Comparison of ENCODE assay signal across 16 cellular contexts in genomic region chr1:18486195-18486594, GRCh38. TPM values are rescaled to one million over a fixed set of nuclear protein-coding genes. Genes with fewer than 3 reads are reported as not detected.
DNase-seq lines count a peak whose midpoint lies in the region; ATAC-seq and TF ChIP-seq lines count a peak whose summit lies in the region.
"Had no signal": no experiment of that assay in that cellular context is flagged by ENCODE, and none has a peak within 500 bp of the region (broad histone marks: within the 10 kb centered on the region; RNA-seq: fewer than 3 reads in every experiment).

No MANE protein-coding gene starts in this region.

- peak overlapping the region; percentile 72 for H2AK5ac ChIP-seq in mesenchymal stem cell (ENCODE audit: low read length, severe bottlenecking)

- peaks cover 6% of the 10 kb centered on the region for H3K79me1 ChIP-seq in mesenchymal stem cell (replicated peaks; ENCODE audit: low read length, poor library complexity, severe bottlenecking)

- H3K9me2 ChIP-seq in Loucy (replicated peaks; ENCODE audit: low read depth, low read length) = no peaks in the 10 kb centered on the region

- H3K9me3 ChIP-seq in Loucy (ENCODE audit: insufficient read depth, low read depth, low read length) (no peaks in the 10 kb centered on the region), mesenchymal stem cell (ENCODE audit: control insufficient read depth, low read length) (no peaks in the 10 kb centered on the region), colonic mucosa (no peaks in the 10 kb centered on the region)

- H3F3A ChIP-seq in Loucy (ENCODE audit: low read depth) = no peaks in the 10 kb centered on the region

- H3K4me1 ChIP-seq in Loucy (ENCODE audit: insufficient read depth, low read length, poor library complexity, severe bottlenecking) (no peaks in the 10 kb centered on the region), mesenchymal stem cell (ENCODE audit: control insufficient read depth, insufficient read depth, low read depth, low read length) (peaks cover 27% of the 10 kb centered on the region), colonic mucosa (peaks cover 4% of the 10 kb centered on the region)
- H3K4me1 ChIP-seq: sigmoid colon had no signal

- no peak overlapping the region for H2BK15ac ChIP-seq in mesenchymal stem cell (ENCODE audit: low read depth, poor library complexity, severe bottlenecking)

- DNase-seq in Daoy (ENCODE audit: low read depth) (peak; percentile 23), mesenchymal stem cell (no peak), NCI-H2081 (lab: John Stamatoyannopoulos, UW) (no peak), NCI-H1048 (lab: John Stamatoyannopoulos, UW) (no peak), colonic mucosa (no peak)
- DNase-seq: nucleus accumbens; sigmoid colon; stimulated activated CD4-positive, alpha-beta T cell treated with anti-CD3 and anti-CD28 coated beads, Interleukin-4, amount 100 ng/mL, for 4 hours had no signal

- H4K91ac ChIP-seq in mesenchymal stem cell (ENCODE audit: low read length) = no peak overlapping the region

- no peak overlapping the region for H2BK12ac ChIP-seq in mesenchymal stem cell (ENCODE audit: low read length in 2 of 2)

- H3K79me2 ChIP-seq in Loucy (ENCODE audit: insufficient read depth, low read length) = no peaks in the 10 kb centered on the region

- no peak overlapping the region for H3K23ac ChIP-seq in mesenchymal stem cell (ENCODE audit: low read length in 2 of 2)

- no peak overlapping the region for H3K9ac ChIP-seq in Loucy (ENCODE audit: low read depth, low read length, poor library complexity, severe bottlenecking)
- H3K9ac ChIP-seq in mesenchymal stem cell (ENCODE audit: low read length) = no peak overlapping the region
- no peak overlapping the region for H3K9ac ChIP-seq in colonic mucosa (ENCODE audit: low read depth in 2 of 2, low read length in 2 of 2)
- H3K9ac ChIP-seq: KMS-11 had no signal

- intact Hi-C loops in colonic mucosa (cut with DNase I) = no loop called here

- ATAC-seq in HG03457 (IDR thresholded peaks at IDR 0.05; ENCODE audit: unreplicated experiment) = no peak

- no peaks in the 10 kb centered on the region for H4K20me1 ChIP-seq in Loucy (ENCODE audit: insufficient read depth, low read length, poor library complexity, severe bottlenecking)

- H3K14ac ChIP-seq in mesenchymal stem cell (ENCODE audit: low read length in 2 of 2) = no peak overlapping the region

- H3K27ac ChIP-seq in VCaP (no peak overlapping the region), mesenchymal stem cell (ENCODE audit: low read length, poor library complexity, severe bottlenecking) (no peak overlapping the region), colonic mucosa (no peak overlapping the region)
- H3K27ac ChIP-seq: dorsolateral prefrontal cortex, KMS-11, sigmoid colon, SK-N-MC, tibial nerve had no signal

- no peak overlapping the region for H3K18ac ChIP-seq in mesenchymal stem cell (ENCODE audit: low read depth in 1 of 2, low read length in 2 of 2)

- H3K4me3 ChIP-seq in Loucy (ENCODE audit: low read length, poor library complexity, severe bottlenecking) (no peak overlapping the region), mesenchymal stem cell (ENCODE audit: insufficient read depth in 1 of 2, low read depth in 1 of 2, low read length in 2 of 2) (no peak overlapping the region), colonic mucosa (no peak overlapping the region)
- H3K4me3 ChIP-seq: dorsolateral prefrontal cortex, sigmoid colon, SK-N-MC, tibial nerve had no signal

- H3K36me3 ChIP-seq in Loucy (ENCODE audit: insufficient read depth, low read length) (no peaks in the 10 kb centered on the region), mesenchymal stem cell (ENCODE audit: control insufficient read depth in 1 of 2, insufficient read depth in 2 of 2, low read depth in 1 of 2, low read length in 2 of 2) (peaks cover 0 to 8% of the 10 kb centered on the region in 2 experiments), colonic mucosa (no peaks in the 10 kb centered on the region)
- H3K36me3 ChIP-seq: sigmoid colon, tibial nerve had no signal

- no peak overlapping the region for H2BK120ac ChIP-seq in mesenchymal stem cell (ENCODE audit: low read depth, low read length)

- H2AFZ ChIP-seq in Loucy (ENCODE audit: low read length) (no peak overlapping the region), mesenchymal stem cell (ENCODE audit: low read depth, low read length) (no peak overlapping the region)

- H3K4me2 ChIP-seq in Loucy (ENCODE audit: low read depth, low read length, poor library complexity, severe bottlenecking) = no peak overlapping the region
- no peak overlapping the region for H3K4me2 ChIP-seq in mesenchymal stem cell (ENCODE audit: low read length, poor library complexity, severe bottlenecking)
- H3K4me2 ChIP-seq: KMS-11 had no signal

- TF ChIP-seq CTCF in Loucy (conservative IDR thresholded peaks at IDR 0.05; ENCODE audit: low read length) (0 out of 2 replicates have a peak, but pooled peaks have one; percentile 15), VCaP (conservative IDR thresholded peaks at IDR 0.05) (0 out of 2 replicates have a peak, but pooled peaks have one; percentile 30), colonic mucosa (IDR thresholded peaks at IDR 0.05) (no peak)

- 26% methylated on average over 4 of the region's 7 CpGs for WGBS in mesenchymal stem cell

- H3K4ac ChIP-seq in mesenchymal stem cell (ENCODE audit: low read depth in 1 of 2, low read length in 2 of 2) = no peak overlapping the region

- H3K27me3 ChIP-seq in Loucy (ENCODE audit: insufficient read depth, low read length, poor library complexity, severe bottlenecking) (no peaks in the 10 kb centered on the region), mesenchymal stem cell (ENCODE audit: control insufficient read depth in 1 of 2, insufficient read depth in 1 of 2, low read length in 2 of 2) (peaks cover 6 to 12% of the 10 kb centered on the region in 2 experiments), colonic mucosa (no peaks in the 10 kb centered on the region)
- H3K27me3 ChIP-seq: tibial nerve had no signal

- no peak overlapping the region for H2BK5ac ChIP-seq in mesenchymal stem cell (ENCODE audit: low read depth, low read length, poor library complexity, severe bottlenecking)

- H4K8ac ChIP-seq in mesenchymal stem cell (ENCODE audit: low read length) = no peak overlapping the region

RNA-seq across cellular contexts. Expression of gene KLHDC7A, which starts 5.5 kb away (rescaled TPM):
- not detected in 2 replicates for total RNA-seq in Daoy (2014; rRNA removed; shearing (Covaris generic))
- polyA plus RNA-seq in mesenchymal stem cell (2013, experiment 1 of 2) = not detected
- not detected for polyA plus RNA-seq in mesenchymal stem cell (2013, experiment 2 of 2)
- total RNA-seq in colonic mucosa = 1 to 10 TPM; 1.0 to 2.2 TPM
- polyA plus RNA-seq: CD14-positive monocyte had no signal
